Comparison of ENCODE assay signal across 11 cellular contexts in genomic region chr4:68670479-68670939, GRCh38. TPM values are rescaled to one million over a fixed set of nuclear protein-coding genes. Genes with fewer than 3 reads are reported as not detected.
DNase-seq lines count a peak whose midpoint lies in the region; ATAC-seq, FAIRE-seq and TF ChIP-seq lines count a peak whose summit lies in the region.
"Not testable (repeated sequence)": the region's sequence is repeated elsewhere in the genome, so short reads cannot be mapped to it uniquely, and the experiment has no call there.
"Had no signal": no experiment of that assay in that cellular context is flagged by ENCODE, and none has a peak within 500 bp of the region (broad histone marks: within the 10 kb centered on the region; RNA-seq: fewer than 3 reads in every experiment).

Gene UGT2B15, minus strand, starts transcription at chr4:68670652. Its CDS starts 34 bp downstream, at chr4:68670618.

- ATAC-seq in left colon, result peak; percentile 83
- peak; percentile 67 to 82 (median 78) for ATAC-seq in right lobe of liver
- ATAC-seq in pancreas, result peak; percentile 81 to 88 (median 85)

- TF ChIP-seq CTCF in C4-2B (conservative IDR thresholded peaks at IDR 0.05); LNCaP clone FGC (IDR thresholded peaks at IDR 0.05; ENCODE audit: control insufficient read depth, extremely low read depth, insufficient read depth); VCaP (conservative IDR thresholded peaks at IDR 0.05); colonic mucosa (IDR thresholded peaks at IDR 0.05); right lobe of liver (IDR thresholded peaks at IDR 0.05); pancreas (IDR thresholded peaks at IDR 0.05): not testable (repeated sequence)

- H3K4me1 ChIP-seq in colonic mucosa, right lobe of liver, pancreas: not testable (repeated sequence)

- not testable (repeated sequence) for H3K36me3 ChIP-seq in colonic mucosa, right lobe of liver, pancreas

- DNase-seq in LNCaP clone FGC (ENCODE audit: low read depth), result peak; percentile 91
- DNase-seq in colonic mucosa, left colon, right lobe of liver, pancreas: not testable (repeated sequence)

- H3K27ac ChIP-seq in C4-2B (peak within 1 kb of the TSS; percentile 60), VCaP (peak within 1 kb of the TSS; percentile 89), right lobe of liver (peak within 1 kb of the TSS; percentile 52 to 87 (median 71)), pancreas (peak within 1 kb of the TSS in 2 of 4 donors; percentile 24 to 52)
- H3K27ac ChIP-seq in colonic mucosa, result not testable (repeated sequence)

- peak; percentile 96 for FAIRE-seq in pancreas (lab: Jason Lieb, UNC)

- not testable (repeated sequence) for H3K4me3 ChIP-seq in LNCaP clone FGC (ENCODE audit: low read depth, low read length); colonic mucosa
- peak within 1 kb of the TSS; percentile 28 to 61 (median 52) for H3K4me3 ChIP-seq in right lobe of liver
- H3K4me3 ChIP-seq in pancreas, result peak within 1 kb of the TSS in 1 of 4 donors; percentile 9

- not testable (repeated sequence) for H3K9ac ChIP-seq in colonic mucosa (ENCODE audit: low read depth in 2 of 2, low read length in 2 of 2)

- not testable (repeated sequence) for H3K27me3 ChIP-seq in colonic mucosa, right lobe of liver, pancreas

- intact Hi-C loops in colonic mucosa (cut with DNase I); left colon (cut with DNase I, micrococcal nuclease); right lobe of liver (cut with DNase I); pancreas (cut with DNase I): not testable (repeated sequence)

- not testable (repeated sequence) for H3K9me3 ChIP-seq in colonic mucosa, right lobe of liver, pancreas

- WGBS in right lobe of liver (ENCODE audit: insufficient coverage, low coverage, low lambda C conversion rate, missing lambda C conversion rate), result 17% methylated on average over 1 of the region's 1 CpG
- WGBS in pancreas, 2 donors, result 8 to 9% methylated on average over 1 of the region's 1 CpG

- peak; percentile 15 for TF ChIP-seq POLR2A in right lobe of liver (IDR thresholded peaks at IDR 0.05)

RNA-seq across cellular contexts. Expression of gene UGT2B15, which starts in this region (rescaled TPM):
- total RNA-seq in colonic mucosa, result 10 to 100 TPM; 50.8 to 69.8 TPM
- total RNA-seq in left colon, result 10 to 100 TPM; 42.9 to 85.7 TPM
- 100 to 1,000 TPM in 4 of 6 experiments, 10 to 100 TPM in 2; 44.9 to 533 (median 152) TPM for total RNA-seq in right lobe of liver
- 10 to 100 TPM in 4 of 6 donors, 1 to 10 TPM in 2; 6.0 to 55.5 (median 18.6) TPM for total RNA-seq in pancreas
- polyA plus RNA-seq in pancreas, result 10 to 100 TPM in 1 of 2 donors, 1 to 10 TPM in 1; 4.1 to 40.6 TPM
- total RNA-seq: CD4-positive, alpha-beta memory T cell; H9 had no signal
- polyA plus RNA-seq: BJ; CD14-positive monocyte; CD4-positive, alpha-beta memory T cell had no signal
